In the genomic region with DNA sequence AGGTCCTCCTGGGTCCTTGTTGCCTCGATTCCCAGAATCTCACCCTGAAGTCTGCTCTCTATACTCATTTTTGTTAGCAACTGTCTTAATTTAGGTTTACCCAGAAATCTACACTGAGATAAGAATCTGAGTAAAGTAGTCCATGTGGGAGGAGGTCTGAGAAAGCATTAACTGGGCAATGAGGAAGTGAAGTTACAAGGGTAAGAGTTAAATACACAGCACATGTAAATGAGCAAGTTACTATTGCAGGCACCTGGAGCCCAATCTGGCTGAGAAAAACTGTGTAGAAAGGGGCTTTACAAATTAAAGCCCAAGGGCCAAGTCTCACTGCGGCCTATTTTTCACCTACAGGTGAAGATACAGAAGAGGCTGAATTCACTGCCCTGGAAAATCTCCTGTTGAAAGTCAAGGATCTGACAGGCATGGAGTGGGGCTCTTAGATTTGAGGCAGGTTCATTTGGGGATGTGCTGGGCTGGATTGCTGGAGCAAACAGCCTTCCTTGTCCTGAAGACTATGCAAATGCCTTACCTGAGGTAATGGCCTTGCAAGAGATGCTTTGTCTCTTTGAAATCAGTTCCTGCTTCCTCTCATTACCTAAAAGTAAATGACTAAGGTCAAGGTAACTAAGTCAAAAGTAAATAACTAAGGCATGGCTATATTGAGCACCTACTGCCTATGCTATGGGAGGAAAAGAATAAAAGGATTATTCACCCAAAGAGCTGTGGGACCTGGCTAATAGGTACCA, we compare ENCODE assay signal across 20 cellular contexts.
A peak's percentile ranks its signal among the peaks of the same experiment; 100 is the strongest.
DNase-seq lines count a peak whose midpoint lies in the region; ATAC-seq and TF ChIP-seq lines count a peak whose summit lies in the region.
"Had no signal": no experiment of that assay in that cellular context is flagged by ENCODE, and none has a peak within 500 bp of the region (broad histone marks: within the 10 kb centered on the region; RNA-seq: fewer than 3 reads in every experiment).

No MANE protein-coding gene starts in this region.

- H4K20me1 ChIP-seq in GM23338 (replicated peaks; ENCODE audit: insufficient read depth), result no peaks in the 10 kb centered on the region
- H4K20me1 ChIP-seq in PC-3 (ENCODE audit: low read length), result no peaks in the 10 kb centered on the region

- no peak for TF ChIP-seq POLR2A in ovary (IDR thresholded peaks at IDR 0.05)

- intact Hi-C loops in Right ventricle myocardium superior (cut with DNase I), result no loop called here
- intact Hi-C loops in ovary (cut with DNase I), result no loop called here
- intact Hi-C loops in PC-3 (cut with micrococcal nuclease), result no loop called here

- H3K4me1 ChIP-seq in GM23338 (ENCODE audit: insufficient read depth) (no peaks in the 10 kb centered on the region), ovary (ENCODE audit: insufficient read depth) (no peaks in the 10 kb centered on the region), PC-3 (ENCODE audit: insufficient read depth, low read length) (peaks cover 3% of the 10 kb centered on the region; the same call in 1 of the 2 replicates)
- H3K4me1 ChIP-seq: gastrocnemius medialis had no signal

- H3K79me2 ChIP-seq in GM23338 (replicated peaks; ENCODE audit: insufficient read depth), result no peaks in the 10 kb centered on the region
- no peaks in the 10 kb centered on the region for H3K79me2 ChIP-seq in PC-3 (ENCODE audit: low read length)

- H3K36me3 Mint-ChIP-seq in GM23338 (ENCODE audit: low read depth), result peaks cover 7% of the 10 kb centered on the region; the same call in 1 of the 3 replicates
- H3K36me3 Mint-ChIP-seq: CD8-positive, alpha-beta T cell had no signal

- no peak overlapping the region for H3K9ac ChIP-seq in PC-3 (ENCODE audit: low read length)

- no peak for TF ChIP-seq EP300 in ovary (IDR thresholded peaks at IDR 0.05)

- H3K4me1 Mint-ChIP-seq in GM23338, result peaks cover 7% of the 10 kb centered on the region
- H3K4me1 Mint-ChIP-seq: nephron had no signal

- no peak overlapping the region for H3K4me3 ChIP-seq in GM23338
- H3K4me3 ChIP-seq in ovary, result no peak overlapping the region
- H3K4me3 ChIP-seq in PC-3 (ENCODE audit: low read length), result no peak overlapping the region
- H3K4me3 ChIP-seq: gastrocnemius medialis had no signal

- H3K9me3 Mint-ChIP-seq in GM23338, result peaks cover 3% of the 10 kb centered on the region; the same call in 2 of the 3 replicates
- H3K9me3 Mint-ChIP-seq: CD8-positive, alpha-beta T cell; stimulated activated naive CD8-positive, alpha-beta T cell treated with anti-CD3 and anti-CD28 coated beads, Interleukin-15, Interleukin-2, amounts not matched to agents 100 ng/mL and 50 ng/mL, for 24 hours had no signal

- peak overlapping the region; percentile 21; the same call in 1 of the 2 replicates for H3K27ac Mint-ChIP-seq in GM23338
- H3K27ac Mint-ChIP-seq: CD8-positive, alpha-beta T cell; nephron; stimulated activated naive CD8-positive, alpha-beta T cell treated with anti-CD3 and anti-CD28 coated beads, Interleukin-15, Interleukin-2, amounts not matched to agents 100 ng/mL and 50 ng/mL, for 24 hours had no signal

- H3K27ac ChIP-seq in GM23338 (ENCODE audit: low read depth) (no peak overlapping the region), ovary (no peak overlapping the region), PC-3 (ENCODE audit: low read length) (no peak overlapping the region)
- H3K27ac ChIP-seq: gastrocnemius medialis had no signal

- POLR2A ChIA-PET in HEK293T (lab: Yijun Ruan, JAX), result no interaction called here
- POLR2A ChIA-PET in PC-3 (lab: Charles Lee; ENCODE audit: unreplicated experiment), result no interaction called here

- TF ChIP-seq CTCF in GM23338 (conservative IDR thresholded peaks at IDR 0.05; ENCODE audit: low read depth in 2 of 2) (no peak), ovary (IDR thresholded peaks at IDR 0.05) (no peak), PC-3 (conservative IDR thresholded peaks at IDR 0.05; ENCODE audit: low read depth, low read length) (no peak)

- H3K9me3 ChIP-seq in ovary (no peaks in the 10 kb centered on the region), PC-3 (ENCODE audit: low read length) (no peaks in the 10 kb centered on the region)
- H3K9me3 ChIP-seq: gastrocnemius medialis had no signal

- H2AFZ ChIP-seq in GM23338 (peak overlapping the region; percentile 88), PC-3 (ENCODE audit: low read length) (no peak overlapping the region)

- no peak for DNase-seq in GM23338 (ENCODE audit: low spot score)
- DNase-seq in germinal center (ENCODE audit: low spot score), result peak; percentile 24
- DNase-seq in Right ventricle myocardium superior, result no peak
- no peak for DNase-seq in HEK293T (ENCODE audit: extremely low spot score)
- DNase-seq in ovary, result no peak
- DNase-seq in PC-3, result no peak
- DNase-seq: activated effector memory CD4-positive, alpha-beta T cell treated with anti-CD3 and anti-CD28 coated beads, Interleukin-2, amount 50 U/mL, for 16 hours; caudate nucleus; CD8-positive, alpha-beta T cell; gastrocnemius medialis; NCI-H1105; NCI-H2081 treated with DMSO at 0.1 percent for 48 hours; NCI-H510A; posterior cingulate gyrus; stimulated activated CD4-positive, alpha-beta T cell treated with anti-CD3 and anti-CD28 coated beads, Interleukin-1b, Interleukin-23, amount 100 ng/mL, for 48 hours; trophoblast cell had no signal

- 93 to 98% (median 97%) methylated on average over 2 of the region's 2 CpGs for WGBS in ovary, 3 donors

- CTCF ChIA-PET in HEK293T (lab: Yijun Ruan, JAX) (no interaction called here), PC-3 (lab: Charles Lee) (no interaction called here)

- H3K9me2 ChIP-seq in GM23338 (ENCODE audit: insufficient read depth), result peaks cover 19% of the 10 kb centered on the region
- H3K9me2 ChIP-seq in PC-3 (replicated peaks; ENCODE audit: low read length), result no peaks in the 10 kb centered on the region

- no peaks in the 10 kb centered on the region for H3K27me3 Mint-ChIP-seq in GM23338 (ENCODE audit: insufficient read depth, low read depth, poor library complexity)

- ATAC-seq in GM18867 (IDR thresholded peaks at IDR 0.05; ENCODE audit: unreplicated experiment) (peak; percentile 62), GM23338 (no peak), HG03378 (IDR thresholded peaks at IDR 0.05; ENCODE audit: unreplicated experiment) (peak; percentile 60), Right ventricle myocardium superior (ENCODE audit: poor library complexity) (no peak), PC-3 (no peak)
- ATAC-seq: CD8-positive, alpha-beta T cell; gastrocnemius medialis had no signal

- H3K4me2 ChIP-seq in GM23338 (0 out of 2 replicates have a peak overlapping the region, but pooled peaks have one; percentile 19), PC-3 (ENCODE audit: low read length) (no peak overlapping the region)

- H3F3A ChIP-seq in GM23338 (replicated peaks; ENCODE audit: low read depth) (no peaks in the 10 kb centered on the region), PC-3 (ENCODE audit: low read length, unreplicated experiment) (no peaks in the 10 kb centered on the region)

- no peaks in the 10 kb centered on the region for H3K27me3 ChIP-seq in GM23338 (ENCODE audit: insufficient read depth)
- no peaks in the 10 kb centered on the region for H3K27me3 ChIP-seq in ovary
- peaks cover 11% of the 10 kb centered on the region for H3K27me3 ChIP-seq in PC-3 (ENCODE audit: low read length)
- H3K27me3 ChIP-seq: gastrocnemius medialis had no signal

- no TSS peak for BruUV-seq in PC-3 (replicated peaks; lab: Mats Ljungman, UMichigan)

- H3K4me3 Mint-ChIP-seq in GM23338, result no peak overlapping the region
- H3K4me3 Mint-ChIP-seq: CD8-positive, alpha-beta T cell; nephron; stimulated activated naive CD8-positive, alpha-beta T cell treated with anti-CD3 and anti-CD28 coated beads, Interleukin-15, Interleukin-2, amounts not matched to agents 100 ng/mL and 50 ng/mL, for 24 hours had no signal

- H3K36me3 ChIP-seq in GM23338 (ENCODE audit: insufficient read depth) (no peaks in the 10 kb centered on the region), ovary (no peaks in the 10 kb centered on the region), PC-3 (ENCODE audit: low read depth, low read length) (no peaks in the 10 kb centered on the region)
- H3K36me3 ChIP-seq: gastrocnemius medialis had no signal

TF ChIP-seq in GM23338, 12 proteins besides CTCF, POLR2A, EP300 and RAD21 (continues in another document):
- TF ChIP-seq, protein P1, sequence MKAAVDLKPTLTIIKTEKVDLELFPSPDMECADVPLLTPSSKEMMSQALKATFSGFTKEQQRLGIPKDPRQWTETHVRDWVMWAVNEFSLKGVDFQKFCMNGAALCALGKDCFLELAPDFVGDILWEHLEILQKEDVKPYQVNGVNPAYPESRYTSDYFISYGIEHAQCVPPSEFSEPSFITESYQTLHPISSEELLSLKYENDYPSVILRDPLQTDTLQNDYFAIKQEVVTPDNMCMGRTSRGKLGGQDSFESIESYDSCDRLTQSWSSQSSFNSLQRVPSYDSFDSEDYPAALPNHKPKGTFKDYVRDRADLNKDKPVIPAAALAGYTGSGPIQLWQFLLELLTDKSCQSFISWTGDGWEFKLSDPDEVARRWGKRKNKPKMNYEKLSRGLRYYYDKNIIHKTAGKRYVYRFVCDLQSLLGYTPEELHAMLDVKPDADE (IDR thresholded peaks at IDR 0.05), result no peak
- no peak for TF ChIP-seq EZH2phosphoT487 (IDR thresholded peaks at IDR 0.05; ENCODE audit: unreplicated experiment)
- TF ChIP-seq POLR2AphosphoS5 (IDR thresholded peaks at IDR 0.05; ENCODE audit: low read depth), result no peak
- TF ChIP-seq ZNF331 (CRISPR knock-in tag; IDR thresholded peaks at IDR 0.05; ENCODE audit: low read depth), result no peak
- TF ChIP-seq CREB1 (CRISPR knock-in tag; IDR thresholded peaks at IDR 0.05; ENCODE audit: low read depth), result no peak
- no peak for TF ChIP-seq JUNB (IDR thresholded peaks at IDR 0.05; ENCODE audit: unreplicated experiment)

TF ChIP-seq in HEK293T, 16 proteins besides CTCF, POLR2A, EP300 and RAD21:
- no peak for TF ChIP-seq LEF1 (IDR thresholded peaks at IDR 0.05; ENCODE audit: borderline replicate concordance)
- no peak for TF ChIP-seq FOXM1 (IDR thresholded peaks at IDR 0.05; ENCODE audit: borderline replicate concordance)
- no peak for TF ChIP-seq FOXK2 (IDR thresholded peaks at IDR 0.05)
- no peak for TF ChIP-seq ELF4 (IDR thresholded peaks at IDR 0.05)
- TF ChIP-seq NFRKB (IDR thresholded peaks at IDR 0.05), result no peak
- TF ChIP-seq ARNT (IDR thresholded peaks at IDR 0.05), result no peak
- no peak for TF ChIP-seq BHLHE40 (IDR thresholded peaks at IDR 0.05; ENCODE audit: borderline replicate concordance)
- TF ChIP-seq L3MBTL2 (conservative IDR thresholded peaks at IDR 0.05), result no peak

Comparison
In these comparisons a context has a peak if more than half of its experiments do, and no peak if none do; other contexts are left out.
1. ATAC-seq: peak in GM18867 (single experiment) and HG03378 (single experiment); none in GM23338 (single experiment), Right ventricle myocardium superior (single experiment) and PC-3 (single experiment).